13 cellular contexts compared by ENCODE assay signal in the genomic region with DNA sequence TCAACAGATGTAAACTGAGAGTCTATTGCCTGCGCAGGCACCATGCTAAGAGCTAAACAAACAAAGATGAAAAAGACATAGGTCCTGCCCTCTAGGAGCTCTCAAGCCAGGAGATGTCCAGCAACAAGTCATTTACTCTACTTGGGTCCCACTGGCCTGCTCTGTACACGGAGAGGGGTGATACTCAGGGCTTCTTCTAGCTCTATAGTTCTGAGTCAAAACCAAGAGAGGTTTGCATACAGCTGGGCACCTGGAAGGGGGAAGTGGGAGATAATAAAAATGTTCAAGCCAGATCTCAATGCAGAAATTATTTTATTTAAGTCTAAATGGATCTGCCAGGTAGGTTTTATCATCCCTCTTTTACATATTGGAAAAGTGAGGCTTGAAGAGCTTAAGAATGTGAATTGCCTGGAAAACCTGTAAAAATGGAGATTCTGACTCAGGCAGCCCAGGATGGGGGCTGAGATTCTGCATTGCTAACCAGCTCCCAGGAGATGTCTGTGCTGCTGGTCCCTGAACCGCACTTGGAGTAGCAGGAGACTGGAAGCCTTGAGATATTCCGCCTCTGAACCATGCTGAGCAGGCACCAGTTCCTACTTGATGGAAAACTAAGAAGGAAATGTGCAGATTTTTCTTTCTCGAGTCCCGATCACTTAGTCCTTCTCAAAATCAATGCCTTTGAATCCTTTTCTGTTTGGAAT.
DNase-seq lines count a peak whose midpoint lies in the region; ATAC-seq and TF ChIP-seq lines count a peak whose summit lies in the region.
"Had no signal": no experiment of that assay in that cellular context is flagged by ENCODE, and none has a peak within 500 bp of the region (broad histone marks: within the 10 kb centered on the region; RNA-seq: fewer than 3 reads in every experiment).

No MANE protein-coding gene starts in this region.

- peaks cover 73% of the 10 kb centered on the region for H3K36me3 ChIP-seq in BLaER1
- no peaks in the 10 kb centered on the region for H3K36me3 ChIP-seq in Loucy (ENCODE audit: insufficient read depth, low read length)
- no peaks in the 10 kb centered on the region for H3K36me3 ChIP-seq in MM.1S (replicated peaks; ENCODE audit: insufficient read depth, low read length)
- H3K36me3 ChIP-seq: vagina had no signal

- H3F3A ChIP-seq in Loucy (ENCODE audit: low read depth) (no peaks in the 10 kb centered on the region), MM.1S (ENCODE audit: insufficient read depth, low read length) (no peaks in the 10 kb centered on the region)

- H3K27me3 ChIP-seq in BLaER1 (no peaks in the 10 kb centered on the region), Loucy (ENCODE audit: insufficient read depth, low read length, poor library complexity, severe bottlenecking) (no peaks in the 10 kb centered on the region), MM.1S (replicated peaks; ENCODE audit: insufficient read depth, low read length) (no peaks in the 10 kb centered on the region)
- H3K27me3 ChIP-seq: vagina had no signal

- H3K4me2 ChIP-seq in BLaER1 (peak overlapping the region; percentile 68), Loucy (ENCODE audit: low read depth, low read length, poor library complexity, severe bottlenecking) (no peak overlapping the region), MM.1S (ENCODE audit: low read depth, low read length) (no peak overlapping the region)

- H3K9me3 ChIP-seq in BLaER1 (peaks cover 13% of the 10 kb centered on the region; the same call in 1 of the 2 replicates), Loucy (ENCODE audit: insufficient read depth, low read depth, low read length) (no peaks in the 10 kb centered on the region), MM.1S (replicated peaks; ENCODE audit: insufficient read depth, low read length) (no peaks in the 10 kb centered on the region)
- H3K9me3 ChIP-seq: A549, vagina had no signal

- H3K27ac Mint-ChIP-seq in HFFc6, result no peak overlapping the region

- TF ChIP-seq CTCF in Loucy (conservative IDR thresholded peaks at IDR 0.05; ENCODE audit: low read length), result no peak
- TF ChIP-seq CTCF in HFFc6 (IDR thresholded peaks at IDR 0.05), result no peak
- TF ChIP-seq CTCF in MM.1S (IDR thresholded peaks at IDR 0.05; ENCODE audit: low read length), result no peak

- H3K27me3 Mint-ChIP-seq in HFFc6 (ENCODE audit: insufficient read depth), result peaks cover 2% of the 10 kb centered on the region; the same call in 1 of the 2 replicates

- H4K20me1 ChIP-seq in BLaER1, result peaks cover 8% of the 10 kb centered on the region
- no peaks in the 10 kb centered on the region for H4K20me1 ChIP-seq in Loucy (ENCODE audit: insufficient read depth, low read length, poor library complexity, severe bottlenecking)
- H4K20me1 ChIP-seq in MM.1S (ENCODE audit: insufficient read depth, low read length), result no peaks in the 10 kb centered on the region

- peaks cover 24% of the 10 kb centered on the region for H3K36me3 Mint-ChIP-seq in HFFc6 (ENCODE audit: low read depth)

- H3K9me3 Mint-ChIP-seq in HFFc6, result peaks cover 18% of the 10 kb centered on the region

- H3K27ac ChIP-seq in BLaER1 (peak overlapping the region; percentile 50; the same call in 1 of the 2 replicates), MM.1S (ENCODE audit: low read length) (no peak overlapping the region)
- H3K27ac ChIP-seq: A549, VCaP had no signal

- peaks cover 66% of the 10 kb centered on the region for H3K4me1 Mint-ChIP-seq in HFFc6 (ENCODE audit: low read depth)

- H2AFZ ChIP-seq in Loucy (ENCODE audit: low read length) (no peak overlapping the region), MM.1S (ENCODE audit: low read length) (no peak overlapping the region)

- ATAC-seq in GM19397 (IDR thresholded peaks at IDR 0.05; ENCODE audit: unreplicated experiment) (peak; percentile 66), HG02840 (IDR thresholded peaks at IDR 0.05; ENCODE audit: low FRiP score, unreplicated experiment) (peak; percentile 76), GM18870 (IDR thresholded peaks at IDR 0.05; ENCODE audit: unreplicated experiment) (no peak)

- DNase-seq in HFFc6 (no peak), MM.1S (no peak), cerebellar nuclear complex (lab: John Stamatoyannopoulos, UW) (no peak)
- DNase-seq: amygdala, H7 had no signal

- H3K79me2 ChIP-seq in Loucy (ENCODE audit: insufficient read depth, low read length) (peaks cover 46% of the 10 kb centered on the region; the same call in 1 of the 2 replicates), MM.1S (ENCODE audit: low read length) (no peaks in the 10 kb centered on the region)

- no peak overlapping the region for H3K9ac ChIP-seq in BLaER1
- H3K9ac ChIP-seq in Loucy (ENCODE audit: low read depth, low read length, poor library complexity, severe bottlenecking), result peak overlapping the region; percentile 9
- no peak overlapping the region for H3K9ac ChIP-seq in MM.1S (ENCODE audit: low read length)

- peaks cover 100% of the 10 kb centered on the region for H3K4me1 ChIP-seq in BLaER1
- H3K4me1 ChIP-seq in Loucy (ENCODE audit: insufficient read depth, low read length, poor library complexity, severe bottlenecking), result peaks cover 76% of the 10 kb centered on the region
- no peaks in the 10 kb centered on the region for H3K4me1 ChIP-seq in MM.1S (ENCODE audit: low read length)

- H3K4me3 Mint-ChIP-seq in HFFc6, result no peak overlapping the region

- no peak overlapping the region for H3K4me3 ChIP-seq in BLaER1
- H3K4me3 ChIP-seq in Loucy (ENCODE audit: low read length, poor library complexity, severe bottlenecking), result no peak overlapping the region
- H3K4me3 ChIP-seq in MM.1S (ENCODE audit: low read length), result no peak overlapping the region
- H3K4me3 ChIP-seq: A549, vagina had no signal

- no peaks in the 10 kb centered on the region for H3K9me2 ChIP-seq in Loucy (replicated peaks; ENCODE audit: low read depth, low read length)
- no peaks in the 10 kb centered on the region for H3K9me2 ChIP-seq in MM.1S (replicated peaks; ENCODE audit: insufficient read depth, low read length)
